Comparison of ENCODE assay signal across 1 cellular context in genomic region chr13:111505175-111505777, GRCh38.
TF ChIP-seq lines count a peak whose summit lies in the region.

No MANE protein-coding gene starts in this region.

TF ChIP-seq in Ishikawa, 13 proteins besides CTCF, POLR2A, EP300 and RAD21 (continued from another document):
- no peak for TF ChIP-seq REST (IDR thresholded peaks at IDR 0.05; ENCODE audit: low read depth)
- TF ChIP-seq CREB1 (IDR thresholded peaks at IDR 0.05; ENCODE audit: low read depth) = no peak
